ENCODE assay signal across 19 cellular contexts in genomic region chr2:38704664-38705063, GRCh38.
"Had no signal": no experiment of that assay in that cellular context is flagged by ENCODE, and none has a peak within 500 bp of the region (broad histone marks: within the 10 kb centered on the region; RNA-seq: fewer than 3 reads in every experiment).

No MANE protein-coding gene starts in this region.

- H3K4me3 Mint-ChIP-seq: activated T-cell treated with anti-CD3 and anti-CD28 coated beads, Interleukin-2, amount 50 U/mL, for 4 hours; neural crest cell; stimulated activated naive CD8-positive, alpha-beta T cell treated with anti-CD3 and anti-CD28 coated beads, Interleukin-15, Interleukin-2, amounts not matched to agents 100 ng/mL and 50 ng/mL, for 24 hours; T-helper 1 cell treated with Interleukin-12 subunit alpha and Interleukin-12 subunit beta and Interleukin-4 antibody, amounts not matched to agents 30 μg/mL and 1 μg/mL, for 36 hours had no signal

- H3K4me3 ChIP-seq: ascending aorta, breast epithelium, coronary artery, gastroesophageal sphincter, heart left ventricle, psoas muscle had no signal

- H3K4me1 ChIP-seq: ascending aorta, breast epithelium, gastroesophageal sphincter, psoas muscle had no signal

- ATAC-seq: activated T-cell treated with anti-CD3 and anti-CD28 coated beads, Interleukin-2, amount 50 U/mL, for 4 hours; gastroesophageal sphincter; heart left ventricle; left ventricle myocardium superior; psoas muscle; right cardiac atrium had no signal

- H3K9me3 ChIP-seq: ascending aorta, breast epithelium, gastroesophageal sphincter, psoas muscle had no signal

- H3K36me3 ChIP-seq: ascending aorta, breast epithelium, heart left ventricle had no signal

- H3K27me3 ChIP-seq: ascending aorta, breast epithelium, gastroesophageal sphincter, heart left ventricle had no signal

- H3K9me3 Mint-ChIP-seq: neural crest cell; stimulated activated naive CD8-positive, alpha-beta T cell treated with anti-CD3 and anti-CD28 coated beads, Interleukin-15, Interleukin-2, amounts not matched to agents 100 ng/mL and 50 ng/mL, for 24 hours; T-helper 1 cell treated with Interleukin-12 subunit alpha and Interleukin-12 subunit beta and Interleukin-4 antibody, amounts not matched to agents 30 μg/mL and 1 μg/mL, for 36 hours had no signal

- H3K27ac ChIP-seq: ascending aorta, breast epithelium, coronary artery, gastroesophageal sphincter, heart left ventricle, psoas muscle had no signal

- DNase-seq: activated CD8-positive, alpha-beta memory T cell treated with anti-CD3 and anti-CD28 coated beads, Interleukin-2, amount 50 U/mL, for 4 hours; activated effector memory CD4-positive, alpha-beta T cell treated with Interleukin-2 at 50 U/mL for 16 hours; activated naive CD4-positive, alpha-beta T cell treated with anti-CD3 and anti-CD28 coated beads, Interleukin-2, amount 50 U/mL, for 16 hours; activated T-cell treated with anti-CD3 and anti-CD28 coated beads, Interleukin-2, amount 50 U/mL, for 4 hours; erythroblast; heart left ventricle; left ventricle myocardium superior; psoas muscle; right cardiac atrium; stimulated activated CD4-positive, alpha-beta T cell treated with anti-CD3 and anti-CD28 coated beads, Interleukin-15, amount 100 ng/mL, for 24 hours; stimulated activated CD4-positive, alpha-beta T cell treated with anti-CD3 and anti-CD28 coated beads, Interleukin-2, amount 100 ng/mL, for 48 hours; trophoblast cell had no signal

- H3K27me3 Mint-ChIP-seq: stimulated activated naive CD8-positive, alpha-beta T cell treated with anti-CD3 and anti-CD28 coated beads, Interleukin-15, Interleukin-2, amounts not matched to agents 100 ng/mL and 50 ng/mL, for 24 hours had no signal
